8 cellular contexts compared by ENCODE assay signal in the genomic region with DNA sequence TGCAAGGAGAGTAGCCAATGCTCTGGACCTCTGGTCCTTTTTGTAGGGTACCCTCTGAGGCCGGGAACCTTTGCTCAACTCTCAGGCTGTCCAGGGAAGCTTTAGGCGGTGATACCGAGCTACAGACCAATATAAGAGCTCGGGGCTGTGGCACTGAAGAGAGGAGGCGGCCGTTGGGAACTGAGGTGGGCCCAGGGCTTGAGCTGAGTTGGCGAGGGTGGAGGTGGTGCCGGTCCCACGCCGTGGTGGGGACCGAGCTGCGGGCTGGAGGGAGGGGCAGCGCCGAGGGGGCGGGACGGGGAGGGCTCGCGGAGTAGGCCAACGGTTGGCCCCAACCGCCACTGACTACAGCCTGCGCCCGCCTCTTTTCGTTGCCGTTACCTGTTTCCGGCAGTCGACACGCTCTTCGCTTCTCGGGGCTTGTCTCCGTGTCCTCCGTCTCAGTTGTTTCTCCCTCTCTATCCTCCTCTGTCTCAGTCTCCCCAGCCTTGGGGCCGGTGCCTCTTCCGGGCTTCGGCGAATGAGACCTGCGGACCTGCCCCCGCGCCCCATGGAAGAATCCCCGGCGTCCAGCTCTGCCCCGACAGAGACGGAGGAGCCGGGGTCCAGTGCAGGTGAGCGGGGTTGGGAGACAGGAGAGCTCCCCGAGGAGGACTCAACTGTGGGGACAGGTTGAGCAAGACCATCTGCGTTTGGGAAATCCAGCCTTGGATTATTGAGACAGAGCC. TPM values are rescaled to one million over a fixed set of nuclear protein-coding genes. Genes with fewer than 3 reads are reported as not detected.
DNase-seq lines count a peak whose midpoint lies in the region; ATAC-seq and TF ChIP-seq lines count a peak whose summit lies in the region.

A gene with protein sequence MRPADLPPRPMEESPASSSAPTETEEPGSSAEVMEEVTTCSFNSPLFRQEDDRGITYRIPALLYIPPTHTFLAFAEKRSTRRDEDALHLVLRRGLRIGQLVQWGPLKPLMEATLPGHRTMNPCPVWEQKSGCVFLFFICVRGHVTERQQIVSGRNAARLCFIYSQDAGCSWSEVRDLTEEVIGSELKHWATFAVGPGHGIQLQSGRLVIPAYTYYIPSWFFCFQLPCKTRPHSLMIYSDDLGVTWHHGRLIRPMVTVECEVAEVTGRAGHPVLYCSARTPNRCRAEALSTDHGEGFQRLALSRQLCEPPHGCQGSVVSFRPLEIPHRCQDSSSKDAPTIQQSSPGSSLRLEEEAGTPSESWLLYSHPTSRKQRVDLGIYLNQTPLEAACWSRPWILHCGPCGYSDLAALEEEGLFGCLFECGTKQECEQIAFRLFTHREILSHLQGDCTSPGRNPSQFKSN (plus strand): TSS at position 393 of the 728 bp plus-strand sequence. CDS start 128 bp downstream, at position 521.

- no peaks in the 10 kb centered on the region for H3K9me3 Mint-ChIP-seq in chondrocyte (ENCODE audit: low read depth)

- H3K4me1 Mint-ChIP-seq in chondrocyte (ENCODE audit: low read depth): peaks cover 25% of the 10 kb centered on the region

- no peaks in the 10 kb centered on the region for H3K27me3 Mint-ChIP-seq in chondrocyte (ENCODE audit: low read depth)

- DNase-seq in Ammon's horn (ENCODE audit: low spot score) (peak; percentile 83), NCI-H446 treated with DMSO at 0.1 percent for 48 hours (lab: John Stamatoyannopoulos, UW) (peak; percentile 66), chondrocyte (ENCODE audit: low spot score) (no peak), left colon (peak; percentile 84 to 90)
- peak; percentile 75 to 80 for DNase-seq in activated CD4-positive, alpha-beta T cell treated with anti-CD3 and anti-CD28 coated beads for 24 hours (ENCODE audit: low read depth in 2 of 2)
- DNase-seq in stimulated activated CD4-positive, alpha-beta T cell treated with anti-CD3 and anti-CD28 coated beads, Interleukin-1b, Interleukin-23, amount 100 ng/mL, for 48 hours: peak; percentile 84

- peak; percentile 7 for TF ChIP-seq CTCF in chondrocyte (IDR thresholded peaks at IDR 0.05)

- intact Hi-C loops in left colon (cut with DNase I, micrococcal nuclease): no loop called here

- ATAC-seq in GM19043 (IDR thresholded peaks at IDR 0.05; ENCODE audit: low read depth, unreplicated experiment) (peak; percentile 75), HG03378 (IDR thresholded peaks at IDR 0.05; ENCODE audit: unreplicated experiment) (peak; percentile 74), left colon (peak; percentile 96)

- H3K27ac Mint-ChIP-seq in chondrocyte (ENCODE audit: unreplicated experiment): peak within 1 kb of the TSS; percentile 90

- H3K4me3 Mint-ChIP-seq in chondrocyte (ENCODE audit: unreplicated experiment): peak within 1 kb of the TSS; percentile 97

- no peaks in the 10 kb centered on the region for H3K36me3 Mint-ChIP-seq in chondrocyte (ENCODE audit: low read depth)

RNA-seq across cellular contexts. Expression of the gene that starts here (rescaled TPM):
- total RNA-seq in chondrocyte: 9.4 to 14.1 TPM (median 9.6 TPM) in 3 replicates
- total RNA-seq in left colon: 1 to 10 TPM; 6.1 to 7.7 TPM
